32 cellular contexts compared by ENCODE assay signal in the genomic region with DNA sequence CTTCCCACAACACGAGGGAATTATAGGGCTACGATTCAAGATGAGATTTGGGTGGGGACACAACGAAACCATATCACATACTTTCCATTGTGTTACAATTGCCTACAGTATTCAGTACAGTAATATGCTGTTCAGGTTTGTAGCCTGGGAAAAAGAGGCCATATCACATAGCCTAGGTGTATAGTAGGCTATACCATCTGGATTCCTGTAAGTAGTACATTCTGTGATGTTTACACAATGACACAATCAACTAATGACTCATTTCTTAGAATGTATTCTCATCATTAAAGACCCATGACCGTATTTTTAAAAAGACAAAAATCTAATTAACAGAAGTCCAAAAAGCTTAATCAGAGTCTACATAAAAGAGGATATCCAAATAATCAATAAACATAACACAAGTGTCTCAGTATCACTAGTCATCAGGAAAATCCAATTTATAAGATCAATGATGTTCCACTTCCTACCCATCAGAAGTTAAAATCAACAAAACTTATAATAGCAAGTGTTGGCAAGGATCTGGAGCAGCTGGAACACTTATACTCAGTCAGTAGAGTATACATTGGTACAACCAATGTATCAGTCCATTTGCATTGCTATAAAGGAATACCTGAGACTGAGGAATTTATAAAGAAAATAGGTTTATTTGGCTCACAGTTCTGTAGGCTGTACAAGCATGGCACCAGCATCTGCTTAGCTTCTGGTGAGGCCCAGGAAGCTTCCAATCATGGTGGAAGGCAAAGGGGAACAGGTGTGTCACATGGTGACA.
"Had no signal": no experiment of that assay in that cellular context is flagged by ENCODE, and none has a peak within 500 bp of the region (broad histone marks: within the 10 kb centered on the region; RNA-seq: fewer than 3 reads in every experiment).

No MANE protein-coding gene starts in this region.

- H3K36me3 ChIP-seq: brain microvascular endothelial cell, MG63, Peyer's patch had no signal

- H3K4me3 ChIP-seq: MG63, Peyer's patch had no signal

- ATAC-seq: activated CD8-positive, alpha-beta memory T cell treated with anti-CD3 and anti-CD28 coated beads, Interleukin-2, amount 10 ng/mL, durations not matched to agents 7 days and 5 days had no signal

- H3K4me1 ChIP-seq: Peyer's patch had no signal

- H3K27ac ChIP-seq: brain microvascular endothelial cell, Peyer's patch, RWPE1, VCaP had no signal

- H3K27me3 ChIP-seq: brain microvascular endothelial cell, MG63, Peyer's patch had no signal

- H3K9me3 ChIP-seq: MG63, Peyer's patch had no signal

- DNase-seq: activated B cell treated with CpG ODN at 0.5 μM for 24 hours; activated CD4-positive, alpha-beta memory T cell treated with anti-CD3 and anti-CD28 coated beads, Interleukin-2, amount 10 ng/mL, durations not matched to agents 7 days and 5 days; activated CD4-positive, alpha-beta T cell treated with anti-CD3 and anti-CD28 coated beads for 4 hours; activated CD4-positive, CD25-positive, alpha-beta regulatory T cell treated with anti-CD3 and anti-CD28 coated beads, Interleukin-2, amount 50 U/mL, for 72 hours; activated CD8-positive, alpha-beta memory T cell treated with anti-CD3 and anti-CD28 coated beads for 24 hours; activated CD8-positive, alpha-beta memory T cell treated with anti-CD3 and anti-CD28 coated beads, Interleukin-2, amount 10 ng/mL, durations not matched to agents 7 days and 5 days; activated CD8-positive, alpha-beta memory T cell treated with anti-CD3 and anti-CD28 coated beads, Interleukin-2, amount 50 U/mL, for 48 hours; activated effector memory CD4-positive, alpha-beta T cell treated with Interleukin-2 at 50 U/mL for 16 hours; activated naive CD4-positive, alpha-beta T cell treated with anti-CD3 and anti-CD28 coated beads, Interleukin-2, amount 10 ng/mL, durations not matched to agents 7 days and 5 days; activated naive CD8-positive, alpha-beta T cell treated with anti-CD3 and anti-CD28 coated beads for 36 hours; activated T-cell treated with anti-CD3 and anti-CD28 coated beads, Interleukin-2, amount 50 U/mL, for 48 hours; amniotic stem cell; aorta; brain microvascular endothelial cell; Karpas-422; MG63; NCI-H1048; NCI-H1105 treated with DMSO at 0.1 percent for 48 hours; NCI-H1436; NCI-H1694; NCI-H1930; NCI-H2081 treated with DMSO at 0.1 percent for 48 hours; NCI-H345; NCI-H524 treated with DMSO at 0.1 percent for 48 hours; Peyer's patch; Right ventricle myocardium superior; SW 1271; T-helper 1 cell; T-helper 2 cell; T-helper 9 cell had no signal
